ENCODE assay signal across 7 cellular contexts in the genomic region with DNA sequence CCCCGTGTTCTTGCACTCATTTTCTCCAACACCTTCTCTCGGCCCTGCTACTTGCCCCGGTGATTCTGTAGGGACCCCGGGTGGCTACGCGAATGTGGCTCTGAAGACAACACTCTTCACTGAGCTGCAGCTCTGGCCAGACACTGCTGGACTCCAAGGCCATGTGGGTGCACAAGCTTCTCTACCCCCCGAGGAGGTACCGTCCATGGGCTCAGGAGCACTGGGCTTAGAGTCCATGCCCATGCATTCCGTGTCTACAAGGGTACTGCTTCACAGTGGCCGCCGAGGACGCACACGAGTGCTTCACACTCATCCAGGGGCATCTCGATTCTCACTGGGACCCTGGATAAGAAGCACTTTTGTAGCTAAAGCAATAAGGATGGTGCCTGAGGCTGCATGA. TPM values are rescaled to one million over a fixed set of nuclear protein-coding genes. Genes with fewer than 3 reads are reported as not detected.
"Had no signal": no experiment of that assay in that cellular context is flagged by ENCODE, and none has a peak within 500 bp of the region (broad histone marks: within the 10 kb centered on the region; RNA-seq: fewer than 3 reads in every experiment).

No MANE protein-coding gene starts in this region.

- H2AFZ ChIP-seq: GM23248 had no signal

- ATAC-seq: K562 had no signal

- DNase-seq: GM23248, GOT3, H7, HCEC 1CT, IMR-90 had no signal

- H3K4me3 ChIP-seq: GM23248, K562 had no signal

- H3K27ac ChIP-seq: GM23248 had no signal

- H3K9ac ChIP-seq: GM23248 had no signal

RNA-seq across cellular contexts. Expression of gene SMOC2, which starts 59.5 kb away (rescaled TPM):
- total RNA-seq: GM23248, HT-29, IMR-90 had no signal
- polyA plus RNA-seq: GM23248, IMR-90 had no signal
